In genomic region chr3:37726445-37727000, GRCh38 we compare ENCODE assay signal across 24 cellular contexts.
A peak's percentile ranks its signal among the peaks of the same experiment; 100 is the strongest.
DNase-seq lines count a peak whose midpoint lies in the region; ATAC-seq, FAIRE-seq and TF ChIP-seq lines count a peak whose summit lies in the region.
"Had no signal": no experiment of that assay in that cellular context is flagged by ENCODE, and none has a peak within 500 bp of the region (broad histone marks: within the 10 kb centered on the region; RNA-seq: fewer than 3 reads in every experiment).

No MANE protein-coding gene starts in this region.

- in situ Hi-C loops in K562 (cut with MboI), result no loop called here

- WGBS in K562 (ENCODE audit: insufficient coverage, low coverage, missing lambda C conversion rate), result 1% methylated on average over 9 of the region's 9 CpGs
- WGBS in mesenchymal stem cell, result 92% methylated on average over 9 of the region's 9 CpGs

- H3K9ac ChIP-seq in K562 (ENCODE audit: insufficient read depth in 1 of 2, low read depth in 2 of 2, low read length in 2 of 2) (no peak overlapping the region), mesenchymal stem cell (ENCODE audit: low read length) (no peak overlapping the region)

- no peak for ATAC-seq in K562
- no peak for ATAC-seq in HG03139 (IDR thresholded peaks at IDR 0.05; ENCODE audit: unreplicated experiment)
- ATAC-seq: HCT116, heart left ventricle had no signal

- H3K9me3 ChIP-seq in BE2C (no peaks in the 10 kb centered on the region), K562 (replicated peaks; ENCODE audit: control insufficient read depth, insufficient read depth, low read depth, low read length) (no peaks in the 10 kb centered on the region), mesenchymal stem cell (ENCODE audit: control insufficient read depth, low read length) (no peaks in the 10 kb centered on the region)

- BruUV-seq in K562 (replicated peaks; lab: Mats Ljungman, UMichigan), result no TSS peak

- H3K27me3 ChIP-seq in BE2C (no peaks in the 10 kb centered on the region), K562 (ENCODE audit: control insufficient read depth in 2 of 2, insufficient read depth in 2 of 2, low read length in 2 of 2) (peaks cover 3 to 29% of the 10 kb centered on the region in 2 experiments), mesenchymal stem cell (ENCODE audit: control insufficient read depth in 1 of 2, insufficient read depth in 1 of 2, low read length in 2 of 2) (peaks cover 3 to 33% of the 10 kb centered on the region in 2 experiments)
- H3K27me3 ChIP-seq: heart left ventricle, transverse colon had no signal

- H3K36me3 ChIP-seq in BE2C (no peaks in the 10 kb centered on the region), K562 (ENCODE audit: control insufficient read depth, insufficient read depth, low read length) (no peaks in the 10 kb centered on the region), mesenchymal stem cell (ENCODE audit: control insufficient read depth in 1 of 2, insufficient read depth in 2 of 2, low read depth in 1 of 2, low read length in 2 of 2) (no peaks in the 10 kb centered on the region)
- H3K36me3 ChIP-seq: transverse colon had no signal

- no peak overlapping the region for H3K4me2 ChIP-seq in K562 (ENCODE audit: insufficient read depth, low read length)
- H3K4me2 ChIP-seq in mesenchymal stem cell (ENCODE audit: low read length, poor library complexity, severe bottlenecking), result no peak overlapping the region

- H3K4me1 ChIP-seq in BE2C (no peaks in the 10 kb centered on the region), K562 (replicated peaks in 1 of 2; ENCODE audit: control insufficient read depth in 2 of 2, insufficient read depth in 2 of 2, low read length in 2 of 2) (no peaks in the 10 kb centered on the region), mesenchymal stem cell (ENCODE audit: control insufficient read depth, insufficient read depth, low read depth, low read length) (no peaks in the 10 kb centered on the region)
- H3K4me1 ChIP-seq: transverse colon had no signal

- POLR2A ChIA-PET in K562 (lab: Yijun Ruan, JAX), result interaction anchor here (0.6 kb wide), 1 partner anchor 15 kb away, joined by 3 read pairs; no protein-coding TSS in a partner anchor

- no peak for FAIRE-seq in K562 (lab: Jason Lieb, UNC)
- FAIRE-seq: GM18507 had no signal

- no peaks in the 10 kb centered on the region for H3K79me2 ChIP-seq in K562 (ENCODE audit: control insufficient read depth, insufficient read depth, low read length)

- TF ChIP-seq EP300 in K562 (IDR thresholded peaks at IDR 0.05; ENCODE audit: low read length), result no peak

- no peak overlapping the region for H2BK15ac ChIP-seq in mesenchymal stem cell (ENCODE audit: low read depth, poor library complexity, severe bottlenecking)

- no peak overlapping the region for H3K23ac ChIP-seq in mesenchymal stem cell (ENCODE audit: low read length in 2 of 2)

- no peak overlapping the region for H2AK5ac ChIP-seq in mesenchymal stem cell (ENCODE audit: low read length, severe bottlenecking)

- no peak overlapping the region for H4K8ac ChIP-seq in mesenchymal stem cell (ENCODE audit: low read length)

- no peak overlapping the region for H3K27ac ChIP-seq in K562 (ENCODE audit: extremely low read depth, low read depth, low read length)
- H3K27ac ChIP-seq in mesenchymal stem cell (ENCODE audit: low read length, poor library complexity, severe bottlenecking), result no peak overlapping the region
- H3K27ac ChIP-seq: epithelial cell of prostate, heart left ventricle, transverse colon had no signal

- H2AFZ ChIP-seq in K562 (ENCODE audit: low read depth, low read length), result no peak overlapping the region
- H2AFZ ChIP-seq in mesenchymal stem cell (ENCODE audit: low read depth, low read length), result peak overlapping the region; percentile 39

- no peak for TF ChIP-seq POLR2A in K562 (conservative IDR thresholded peaks at IDR 0.05)

- H2BK5ac ChIP-seq in mesenchymal stem cell (ENCODE audit: low read depth, low read length, poor library complexity, severe bottlenecking), result no peak overlapping the region

- H3K4me3 ChIP-seq in BE2C (ENCODE audit: low read depth, low read length) (no peak overlapping the region), K562 (no peak overlapping the region), mesenchymal stem cell (ENCODE audit: insufficient read depth in 1 of 2, low read depth in 1 of 2, low read length in 2 of 2) (no peak overlapping the region)
- H3K4me3 ChIP-seq: heart left ventricle, transverse colon had no signal

- no peak for TF ChIP-seq CTCF in BE2C (IDR thresholded peaks at IDR 0.05; ENCODE audit: low read depth, low read length)
- no peak for TF ChIP-seq CTCF in K562 (IDR thresholded peaks at IDR 0.05 in 2 of 3, conservative IDR thresholded peaks at IDR 0.05 in 1 of 3; ENCODE audit: insufficient read depth in 2 of 3, low read depth in 1 of 3, low read length in 3 of 3)

- H3K79me1 ChIP-seq in mesenchymal stem cell (replicated peaks; ENCODE audit: low read length, poor library complexity, severe bottlenecking), result no peaks in the 10 kb centered on the region

- no peaks in the 10 kb centered on the region for H4K20me1 ChIP-seq in K562 (replicated peaks; ENCODE audit: control insufficient read depth, insufficient read depth, low read length)

- no peak overlapping the region for H2BK120ac ChIP-seq in mesenchymal stem cell (ENCODE audit: low read depth, low read length)

- no peak overlapping the region for H3K18ac ChIP-seq in mesenchymal stem cell (ENCODE audit: low read depth in 1 of 2, low read length in 2 of 2)

- DNase-seq in BE2C (peak; percentile 21), NCI-H1092 treated with DMSO at 0.1 percent for 48 hours (lab: John Stamatoyannopoulos, UW) (peak; percentile 72), K562 (ENCODE audit: extremely low read depth in 1 of 4, low spot score in 3 of 4) (no peak), mesenchymal stem cell (no peak), NCI-H2171 (lab: John Stamatoyannopoulos, UW) (no peak), hypothalamus (lab: John Stamatoyannopoulos, UW) (no peak)
- no peak for DNase-seq in activated naive CD4-positive, alpha-beta T cell treated with anti-CD3 and anti-CD28 coated beads, Interleukin-2, amount 50 U/mL, for 16 hours
- DNase-seq: activated B cell treated with CpG ODN at 0.5 μM for 24 hours; activated CD4-positive, alpha-beta T cell treated with anti-CD3 and anti-CD28 coated beads, Interleukin-2, amount 50 U/mL, for 1 hour; activated T-cell treated with anti-CD3 and anti-CD28 coated beads, Interleukin-2, amount 50 U/mL, for 48 hours; C1 segment of cervical spinal cord; foreskin fibroblast; heart left ventricle; kidney glomerular epithelial cell; NCI-H1417; NCI-H510A; posterior cingulate gyrus; stimulated activated CD4-positive, alpha-beta T cell treated with anti-CD3 and anti-CD28 coated beads, Interleukin-15, amount 100 ng/mL, for 24 hours; T-helper 9 cell; transverse colon had no signal

- no peak for TF ChIP-seq RAD21 in K562 (CRISPR knock-in tag; conservative IDR thresholded peaks at IDR 0.05 in 1 of 2, IDR thresholded peaks at IDR 0.05 in 1 of 2)

- H2BK12ac ChIP-seq in mesenchymal stem cell (ENCODE audit: low read length in 2 of 2), result no peak overlapping the region

- CTCF ChIA-PET in K562 (lab: Yijun Ruan, JAX; ENCODE audit: low intra/inter-chr PET ratio), result no interaction called here

- no peak overlapping the region for H4K91ac ChIP-seq in mesenchymal stem cell (ENCODE audit: low read length)

- H3K14ac ChIP-seq in mesenchymal stem cell (ENCODE audit: low read length in 2 of 2), result no peak overlapping the region

- H3K4ac ChIP-seq in mesenchymal stem cell (ENCODE audit: low read depth in 1 of 2, low read length in 2 of 2), result no peak overlapping the region

- intact Hi-C loops in K562 (cut with micrococcal nuclease), result no loop called here

- H3K9me1 ChIP-seq in K562 (ENCODE audit: control insufficient read depth, insufficient read depth, low read length), result no peaks in the 10 kb centered on the region

TF ChIP-seq in K562, 482 proteins besides CTCF, POLR2A, EP300 and RAD21:
- TF ChIP-seq ZFP1 (CRISPR knock-in tag; IDR thresholded peaks at IDR 0.05) (no peak), PBX2 (CRISPR knock-in tag; IDR thresholded peaks at IDR 0.05; ENCODE audit: low read depth) (no peak), PBX2 (tag; conservative IDR thresholded peaks at IDR 0.05; ENCODE audit: low read depth) (0 out of 2 replicates have a peak, but pooled peaks have one; percentile 10), TBL1XR1 (IDR thresholded peaks at IDR 0.05; ENCODE audit: low read length in 2 of 2) (no peak), ZNF280A (IDR thresholded peaks at IDR 0.05; ENCODE audit: low read depth, partially characterized antibody) (no peak)
TF ChIP-seq in K562: peak in this region for 1.

Comparison
In these comparisons a context has a peak if more than half of its experiments do, and no peak if none do; other contexts are left out.
1. DNase-seq: peak in BE2C (single experiment) and NCI-H1092 treated with DMSO at 0.1 percent for 48 hours (single experiment); none in K562 (0 of 4), mesenchymal stem cell (single experiment), NCI-H2171 (single experiment), activated naive CD4-positive, alpha-beta T cell treated with anti-CD3 and anti-CD28 coated beads, Interleukin-2, amount 50 U/mL, for 16 hours (single experiment) and hypothalamus (0 of 51).